ENCODE assay signal across 11 cellular contexts in genomic region chr19:53769696-53770309, GRCh38. TPM values are rescaled to one million over a fixed set of nuclear protein-coding genes. Genes with fewer than 3 reads are reported as not detected.
DNase-seq lines count a peak whose midpoint lies in the region; ATAC-seq, FAIRE-seq and TF ChIP-seq lines count a peak whose summit lies in the region.
"Not testable (repeated sequence)": the region's sequence is repeated elsewhere in the genome, so short reads cannot be mapped to it uniquely, and the experiment has no call there.
"Had no signal": no experiment of that assay in that cellular context is flagged by ENCODE, and none has a peak within 500 bp of the region (broad histone marks: within the 10 kb centered on the region; RNA-seq: fewer than 3 reads in every experiment).

No MANE protein-coding gene starts in this region.

- H3K14ac ChIP-seq in H1 (ENCODE audit: insufficient read length), result not testable (repeated sequence)
- H3K14ac ChIP-seq in trophoblast cell (ENCODE audit: low read length), result peak overlapping the region; percentile 98

- not testable (repeated sequence) for DNase-seq in GM23338 (ENCODE audit: low spot score); WTC11 (ENCODE audit: low spot score); H1 (ENCODE audit: low read depth in 1 of 2, low spot score in 2 of 2); hepatocyte (ENCODE audit: low spot score); type B pancreatic cell (ENCODE audit: extremely low spot score, unreplicated experiment)
- peak; percentile 21 for DNase-seq in lower lobe of right lung
- peak; percentile 54 to 60 for DNase-seq in trophoblast cell

- CTCF ChIA-PET in WTC11 (lab: Charles Lee) (interaction anchor here (1.3 to 6.6 kb wide), 3 partner anchors 22 to 23 kb away, joined by 4 to 99 read pairs (median 17); no protein-coding TSS in a partner anchor), H1 (lab: Charles Lee; ENCODE audit: partially characterized antibody) (interaction anchor here (1.1 to 6.7 kb wide), 6 partner anchors 21 to 201 kb away, joined by 4 to 108 read pairs (median 6); no protein-coding TSS in a partner anchor)

- TF ChIP-seq POLR2A in H1 (IDR thresholded peaks at IDR 0.05; ENCODE audit: control extremely low read depth in 1 of 2, low read depth in 2 of 2, low read length in 2 of 2), result not testable (repeated sequence)

- H3K36me3 Mint-ChIP-seq in GM23338 (ENCODE audit: low read depth); WTC11; type B pancreatic cell: not testable (repeated sequence)

- intact Hi-C loops in lower lobe of right lung (cut with DNase I), result not testable (repeated sequence)

- H3K9ac ChIP-seq in H1 (replicated peaks in 1 of 4; ENCODE audit: extremely low read depth in 1 of 4, low read depth in 3 of 4, low read length in 3 of 4); trophoblast cell (ENCODE audit: low read length): not testable (repeated sequence)

- H3K9me2 ChIP-seq in GM23338 (ENCODE audit: insufficient read depth); hepatocyte (replicated peaks; ENCODE audit: insufficient read depth): not testable (repeated sequence)

- H3K23ac ChIP-seq in H1 (ENCODE audit: insufficient read length); trophoblast cell (ENCODE audit: low read length): not testable (repeated sequence)

- H3K18ac ChIP-seq in H1 (ENCODE audit: extremely low read depth, low read length) (peak overlapping the region; percentile 5), trophoblast cell (ENCODE audit: low read length) (peak overlapping the region; percentile 22)

- H2BK20ac ChIP-seq in H1 (ENCODE audit: low read length), result peak overlapping the region; percentile 16; the same call in 1 of the 2 replicates

- not testable (repeated sequence) for H2BK120ac ChIP-seq in H1 (replicated peaks; ENCODE audit: low read depth, low read length)
- H2BK120ac ChIP-seq in trophoblast cell (ENCODE audit: insufficient read depth, low read length, poor library complexity), result peak overlapping the region; percentile 68

- not testable (repeated sequence) for H4K12ac ChIP-seq in trophoblast cell (ENCODE audit: low read depth, low read length)

- not testable (repeated sequence) for FAIRE-seq in H1 (lab: Jason Lieb, UNC)

- H3K56ac ChIP-seq in H1 (replicated peaks; ENCODE audit: insufficient read length, low read depth, low read length), result not testable (repeated sequence)

- H3K4me3 Mint-ChIP-seq in GM23338, WTC11, type B pancreatic cell: not testable (repeated sequence)

- H3K27me3 Mint-ChIP-seq in GM23338 (ENCODE audit: insufficient read depth, low read depth, poor library complexity); WTC11 (ENCODE audit: low read depth); type B pancreatic cell: not testable (repeated sequence)

- not testable (repeated sequence) for TF ChIP-seq EP300 in H1 (IDR thresholded peaks at IDR 0.05; ENCODE audit: borderline replicate concordance in 1 of 2, low read depth in 2 of 2, low read length in 2 of 2)

- not testable (repeated sequence) for TF ChIP-seq RAD21 in H1 (IDR thresholded peaks at IDR 0.05 in 1 of 2, conservative IDR thresholded peaks at IDR 0.05 in 1 of 2; ENCODE audit: low read depth in 2 of 2, low read length in 2 of 2)

- TF ChIP-seq CTCF in GM23338 (conservative IDR thresholded peaks at IDR 0.05; ENCODE audit: low read depth in 2 of 2); WTC11 (IDR thresholded peaks at IDR 0.05); H1 (IDR thresholded peaks at IDR 0.05; ENCODE audit: control extremely low read depth in 1 of 3, insufficient read depth in 1 of 3, low read depth in 1 of 3, low read length in 3 of 3); hepatocyte (IDR thresholded peaks at IDR 0.05; ENCODE audit: poor library complexity); lower lobe of right lung (IDR thresholded peaks at IDR 0.05); type B pancreatic cell (conservative IDR thresholded peaks at IDR 0.05): not testable (repeated sequence)

- H2BK5ac ChIP-seq in H1 (ENCODE audit: low read depth, low read length), result peak overlapping the region; percentile 69; the same call in 1 of the 2 replicates
- H2BK5ac ChIP-seq in trophoblast cell (ENCODE audit: low read depth, low read length, poor library complexity), result peak overlapping the region; percentile 54

- peaks cover 40% of the 10 kb centered on the region for H3K4me1 Mint-ChIP-seq in GM23338
- H3K4me1 Mint-ChIP-seq in WTC11, result peaks cover 58% of the 10 kb centered on the region
- not testable (repeated sequence) for H3K4me1 Mint-ChIP-seq in type B pancreatic cell (ENCODE audit: unreplicated experiment)

- H3K36me3 ChIP-seq in GM23338 (ENCODE audit: insufficient read depth); H1 (ENCODE audit: control insufficient read depth in 2 of 4, insufficient read depth in 4 of 4, low read length in 3 of 4); hepatocyte (replicated peaks; ENCODE audit: insufficient read depth, low read depth); lower lobe of right lung; trophoblast cell (ENCODE audit: control insufficient read depth in 1 of 2, insufficient read depth in 2 of 2, low read length in 2 of 2): not testable (repeated sequence)

- not testable (repeated sequence) for H3K27ac Mint-ChIP-seq in GM23338, WTC11
- peak overlapping the region; percentile 30 for H3K27ac Mint-ChIP-seq in type B pancreatic cell

- POLR2A ChIA-PET in WTC11 (lab: Charles Lee), result interaction anchor here (0.6 to 1.0 kb wide), 3 partner anchors 9 to 175 kb away, joined by 3 to 7 read pairs (median 3); no protein-coding TSS in a partner anchor
- POLR2A ChIA-PET in H1 (lab: Charles Lee; ENCODE audit: partially characterized antibody), result interaction anchor here (0.9 to 1.9 kb wide), 3 partner anchors 21 to 174 kb away, joined by 3 to 4 read pairs (median 3); no protein-coding TSS in a partner anchor

- 95% methylated on average over 12 of the region's 12 CpGs; no CpG with 5 or more reads in 1 of the 2 experiments for WGBS in H1 (ENCODE audit: extremely low coverage in 1 of 2, insufficient coverage in 1 of 2, insufficient read length in 1 of 2, insufficient replicate concordance in 2 of 2, low coverage in 1 of 2, low lambda C conversion rate in 2 of 2, missing lambda C conversion rate in 1 of 2), 2 experiments
- WGBS in hepatocyte (ENCODE audit: low lambda C conversion rate, missing lambda C conversion rate), result 93% methylated on average over 12 of the region's 12 CpGs
- no CpG with 5 or more reads among the region's 12 CpGs for WGBS in trophoblast cell (ENCODE audit: extremely low coverage, insufficient coverage, insufficient read length)

- H3K4ac ChIP-seq in H1 (replicated peaks; ENCODE audit: insufficient read length, low read depth, low read length), result not testable (repeated sequence)
- peak overlapping the region; percentile 77 for H3K4ac ChIP-seq in trophoblast cell (ENCODE audit: low read depth, low read length)

- not testable (repeated sequence) for H3K9me3 ChIP-seq in H1 (ENCODE audit: insufficient read depth in 2 of 2, low read depth in 1 of 2, low read length in 1 of 2); hepatocyte (ENCODE audit: low read depth); lower lobe of right lung; trophoblast cell (ENCODE audit: insufficient read depth, low read depth, low read length)

- H3K27ac ChIP-seq in GM23338 (ENCODE audit: low read depth), result 0 out of 2 replicates have a peak overlapping the region, but pooled peaks have one; percentile 82
- H3K27ac ChIP-seq in H1 (ENCODE audit: low read depth, low read length), result peak overlapping the region; percentile 29; the same call in 1 of the 2 replicates
- H3K27ac ChIP-seq in hepatocyte, result peak overlapping the region; percentile 34
- peak overlapping the region; percentile 36 for H3K27ac ChIP-seq in lower lobe of right lung
- H3K27ac ChIP-seq in trophoblast cell (ENCODE audit: low read depth, low read length), result not testable (repeated sequence)

- not testable (repeated sequence) for H2AFZ ChIP-seq in GM23338; H1 (ENCODE audit: low read length); hepatocyte; trophoblast cell (ENCODE audit: insufficient read depth, low read length, poor library complexity)

- H4K8ac ChIP-seq in H1 (ENCODE audit: extremely low read depth, insufficient read depth, low read length) (peak overlapping the region; percentile 62; the same call in 1 of the 2 replicates), trophoblast cell (ENCODE audit: low read depth, low read length) (peak overlapping the region; percentile 57)

- not testable (repeated sequence) for H3K27me3 ChIP-seq in GM23338 (ENCODE audit: insufficient read depth); H1 (replicated peaks in 1 of 4; ENCODE audit: control insufficient read depth in 3 of 4, extremely low read depth in 1 of 4, insufficient read depth in 3 of 4, low read length in 3 of 4); hepatocyte; lower lobe of right lung (ENCODE audit: low read depth); trophoblast cell (ENCODE audit: insufficient read depth, low read length)

- peak overlapping the region; percentile 99; the same call in 1 of the 2 replicates for H2AK5ac ChIP-seq in H1 (ENCODE audit: low read depth, low read length)
- peak overlapping the region; percentile 86 for H2AK5ac ChIP-seq in trophoblast cell (ENCODE audit: low read length)

- not testable (repeated sequence) for H4K5ac ChIP-seq in H1 (ENCODE audit: insufficient read length, low read depth, low read length)

- H3K4me3 ChIP-seq in GM23338; H1 (ENCODE audit: extremely low read depth in 1 of 4, insufficient read depth in 2 of 4, low read depth in 3 of 4, low read length in 4 of 4); hepatocyte; lower lobe of right lung; trophoblast cell (ENCODE audit: low read depth, low read length): not testable (repeated sequence)

- H3K4me2 ChIP-seq in GM23338; H1 (ENCODE audit: insufficient read depth in 1 of 2, low read depth in 2 of 2, low read length in 2 of 2); hepatocyte; trophoblast cell (ENCODE audit: low read length): not testable (repeated sequence)

- not testable (repeated sequence) for H3K23me2 ChIP-seq in H1 (ENCODE audit: low read depth, low read length)

- H2BK12ac ChIP-seq in H1 (ENCODE audit: low read depth, low read length) (peak overlapping the region; percentile 96; the same call in 1 of the 2 replicates), trophoblast cell (ENCODE audit: low read length) (peak overlapping the region; percentile 92)

- H3K4me1 ChIP-seq in GM23338 (ENCODE audit: insufficient read depth), result peaks cover 32% of the 10 kb centered on the region
- peaks cover 0 to 16% (median 4%) of the 10 kb centered on the region in 4 experiments; a peak in 5 of 7 replicates for H3K4me1 ChIP-seq in H1 (replicated peaks in 1 of 4; ENCODE audit: control insufficient read depth in 3 of 4, insufficient read depth in 4 of 4, low read length in 3 of 4)
- H3K4me1 ChIP-seq in hepatocyte (ENCODE audit: insufficient read depth); lower lobe of right lung: not testable (repeated sequence)
- peaks cover 7 to 16% of the 10 kb centered on the region in 2 experiments for H3K4me1 ChIP-seq in trophoblast cell (ENCODE audit: control insufficient read depth in 1 of 2, insufficient read depth in 2 of 2, low read length in 2 of 2)

- H3K79me1 ChIP-seq in H1 (ENCODE audit: low read depth, low read length), result not testable (repeated sequence)
- H3K79me1 ChIP-seq in trophoblast cell (ENCODE audit: low read length), result peaks cover 15% of the 10 kb centered on the region

- H4K91ac ChIP-seq in H1 (replicated peaks; ENCODE audit: insufficient read length, low read length), result peak overlapping the region; percentile 30
- H4K91ac ChIP-seq in trophoblast cell (ENCODE audit: low read depth, low read length), result peak overlapping the region; percentile 100

- H3F3A ChIP-seq in GM23338 (replicated peaks; ENCODE audit: low read depth), result not testable (repeated sequence)

- H2BK15ac ChIP-seq in H1 (ENCODE audit: low read length), result not testable (repeated sequence)

- ATAC-seq in GM23338, WTC11, lower lobe of right lung: not testable (repeated sequence)

- not testable (repeated sequence) for H3K9me3 Mint-ChIP-seq in GM23338, WTC11, type B pancreatic cell

- H3K79me2 ChIP-seq in GM23338 (replicated peaks; ENCODE audit: insufficient read depth); H1 (ENCODE audit: control insufficient read depth in 1 of 2, insufficient read depth in 2 of 2, low read length in 2 of 2); hepatocyte; trophoblast cell (ENCODE audit: control insufficient read depth, insufficient read depth, low read length, poor library complexity): not testable (repeated sequence)

- H4K20me1 ChIP-seq in GM23338 (replicated peaks; ENCODE audit: insufficient read depth); H1 (replicated peaks in 1 of 2; ENCODE audit: control insufficient read depth in 1 of 2, insufficient read depth in 2 of 2, low read length in 2 of 2); hepatocyte (ENCODE audit: insufficient read depth, poor library complexity, severe bottlenecking): not testable (repeated sequence)

RNA-seq across cellular contexts. Expression of gene NLRP12, which starts 54.3 kb away (rescaled TPM):
- 7.5 and 8.4 TPM in 2 replicates for total RNA-seq in GM23338 (2014; rRNA removed; shearing (Covaris generic))
- 1.9 and 2.6 TPM in 2 replicates for polyA plus RNA-seq in GM23338 (2016; fragmentation: Nextera tagmentation; extraction: Ambion mirVana)
- total RNA-seq in WTC11 (2021), result 4.7 to 5.6 TPM (median 4.9 TPM) in 3 replicates
- 1.8 and 1.9 TPM in 2 replicates for total RNA-seq in H1 (2021; fragmentation: NEBNext Ultra II Directional; extraction: Animal tissue kit (Norgen Biotek cat#: 25700))
- polyA plus RNA-seq in H1 (2011; rRNA removed), result 1.0 and 2.5 TPM in 2 replicates
- polyA plus RNA-seq in H1 (2011; cell fraction: cytosol; rRNA removed), result 2.1 TPM
- polyA plus RNA-seq in H1 (2011; cell fraction: nucleus; rRNA removed), result 2.9 TPM
- 0.69 to 1.5 TPM (median 1.1 TPM) in 4 replicates for polyA plus RNA-seq in H1 (2012, experiment 1 of 2)
- 0.89 TPM for polyA plus RNA-seq in H1 (2012, experiment 2 of 2)
- 1.8 TPM for polyA plus RNA-seq in H1 (2013, experiment 1 of 2)
- polyA plus RNA-seq in H1 (2013, experiment 2 of 2), result 1.7 TPM
- 2.8 and 5.0 TPM in 2 replicates for polyA minus RNA-seq in H1 (2011; rRNA and poly(A)+ RNA removed)
- polyA minus RNA-seq in H1 (2011; cell fraction: cytosol; rRNA and poly(A)+ RNA removed), result 2.3 TPM
- 3.6 TPM for polyA minus RNA-seq in H1 (2011; cell fraction: nucleus; rRNA and poly(A)+ RNA removed)
- not detected in 2 replicates for total RNA-seq in hepatocyte
- not detected in 2 replicates for polyA plus RNA-seq in hepatocyte
- total RNA-seq in lower lobe of right lung, result 6.8 TPM
- 0.26 and 0.29 TPM in 2 replicates for polyA plus RNA-seq in trophoblast cell (2013)
- not detected in 2 replicates for total RNA-seq in type B pancreatic cell (ENCODE audit: low replicate concordance)
- total RNA-seq: Calu3; CD8-positive, alpha-beta memory T cell; Daoy; G401 had no signal
- polyA plus RNA-seq: CD8-positive, alpha-beta memory T cell had no signal
